20 cellular contexts compared by ENCODE assay signal in genomic region chr10:22222236-22223190, GRCh38. TPM values are rescaled to one million over a fixed set of nuclear protein-coding genes. Genes with fewer than 3 reads are reported as not detected.
DNase-seq lines count a peak whose midpoint lies in the region; ATAC-seq, FAIRE-seq and TF ChIP-seq lines count a peak whose summit lies in the region.
"Had no signal": no experiment of that assay in that cellular context is flagged by ENCODE, and none has a peak within 500 bp of the region (broad histone marks: within the 10 kb centered on the region; RNA-seq: fewer than 3 reads in every experiment).

No MANE protein-coding gene starts in this region.

- no peaks in the 10 kb centered on the region for H3K27me3 ChIP-seq in K562 (ENCODE audit: control insufficient read depth in 2 of 2, insufficient read depth in 2 of 2, low read length in 2 of 2)
- H3K27me3 ChIP-seq in left lung: no peaks in the 10 kb centered on the region
- H3K27me3 ChIP-seq in H7 (ENCODE audit: control insufficient read depth, insufficient read depth, low read length): no peaks in the 10 kb centered on the region
- H3K27me3 ChIP-seq: colonic mucosa, heart left ventricle had no signal

- FAIRE-seq in K562 (lab: Jason Lieb, UNC): no peak
- FAIRE-seq: HepG2 had no signal

- intact Hi-C loops in activated naive CD4-positive, alpha-beta T cell treated with anti-CD3 and anti-CD28 coated beads for 36 hours (cut with micrococcal nuclease): loop anchor here (1.0 to 10.0 kb wide), 3 partner anchors 8 to 498 kb away; no protein-coding TSS in a partner anchor
- intact Hi-C loops in K562 (cut with micrococcal nuclease): no loop called here
- intact Hi-C loops in left lung (cut with DNase I): no loop called here

- DNase-seq in activated naive CD4-positive, alpha-beta T cell treated with anti-CD3 and anti-CD28 coated beads for 36 hours: peak; percentile 58
- no peak for DNase-seq in activated naive CD4-positive, alpha-beta T cell treated with Interleukin-2 at 50 U/mL for 16 hours
- no peak for DNase-seq in K562 (ENCODE audit: extremely low read depth in 1 of 4, low spot score in 3 of 4)
- no peak for DNase-seq in left lung
- DNase-seq in H7: no peak
- no peak for DNase-seq in CD1c-positive myeloid dendritic cell (ENCODE audit: extremely low spot score)
- DNase-seq: aorta; colonic mucosa; DMS53; heart left ventricle; left ventricle myocardium inferior; naive B cell; PC-9; stimulated activated CD4-positive, alpha-beta T cell treated with anti-CD3 and anti-CD28 coated beads, Interleukin-2, amount 100 ng/mL, for 24 hours had no signal

- 76% methylated on average over 5 of the region's 5 CpGs for WGBS in K562 (ENCODE audit: insufficient coverage, low coverage, missing lambda C conversion rate)

- no peak for TF ChIP-seq POLR2A in K562 (conservative IDR thresholded peaks at IDR 0.05)

- POLR2A ChIA-PET in K562 (lab: Yijun Ruan, JAX): no interaction called here

- H3K4me1 Mint-ChIP-seq in activated naive CD4-positive, alpha-beta T cell treated with anti-CD3 and anti-CD28 coated beads for 36 hours (ENCODE audit: low read depth): peaks cover 18% of the 10 kb centered on the region
- H3K4me1 Mint-ChIP-seq: naive B cell; stimulated activated memory B cell treated with anti-CD40 and anti-IgM and Interleukin-4, amounts not matched to agents 10 μg/mL and 1 μg/mL and 100 μg/mL, for 72 hours had no signal

- TF ChIP-seq RAD21 in K562 (CRISPR knock-in tag; conservative IDR thresholded peaks at IDR 0.05 in 1 of 2, IDR thresholded peaks at IDR 0.05 in 1 of 2): no peak

- H3K79me2 ChIP-seq in K562 (ENCODE audit: control insufficient read depth, insufficient read depth, low read length): no peaks in the 10 kb centered on the region

- CTCF ChIA-PET in activated naive CD4-positive, alpha-beta T cell treated with anti-CD3 and anti-CD28 coated beads for 36 hours (lab: Charles Lee): no interaction called here
- CTCF ChIA-PET in K562 (lab: Yijun Ruan, JAX; ENCODE audit: low intra/inter-chr PET ratio): no interaction called here

- ATAC-seq in GM21360 (IDR thresholded peaks at IDR 0.05; ENCODE audit: unreplicated experiment) (peak; percentile 77), HG03175 (IDR thresholded peaks at IDR 0.05; ENCODE audit: unreplicated experiment) (peak; percentile 63), K562 (no peak), left lung (no peak)
- ATAC-seq: heart left ventricle; HepG2; stimulated activated memory B cell treated with anti-CD40 and anti-IgM and Interleukin-4, amounts not matched to agents 10 μg/mL and 1 μg/mL and 100 μg/mL, for 72 hours had no signal

- H3K4me3 Mint-ChIP-seq in activated naive CD4-positive, alpha-beta T cell treated with anti-CD3 and anti-CD28 coated beads for 36 hours: no peak overlapping the region
- H3K4me3 Mint-ChIP-seq: naive B cell; stimulated activated memory B cell treated with anti-CD40 and anti-IgM and Interleukin-4, amounts not matched to agents 10 μg/mL and 1 μg/mL and 100 μg/mL, for 72 hours had no signal

- H4K20me1 ChIP-seq in K562 (replicated peaks; ENCODE audit: control insufficient read depth, insufficient read depth, low read length): no peaks in the 10 kb centered on the region

- H2AFZ ChIP-seq in K562 (ENCODE audit: low read depth, low read length): no peak overlapping the region
- H2AFZ ChIP-seq: PC-9 had no signal

- H3K4me3 ChIP-seq in K562: no peak overlapping the region
- no peak overlapping the region for H3K4me3 ChIP-seq in left lung
- no peak overlapping the region for H3K4me3 ChIP-seq in H7 (ENCODE audit: insufficient read depth, low read depth, low read length)
- H3K4me3 ChIP-seq: colonic mucosa, heart left ventricle, left ventricle myocardium inferior, PC-9 had no signal

- no peaks in the 10 kb centered on the region for H3K9me3 Mint-ChIP-seq in activated naive CD4-positive, alpha-beta T cell treated with anti-CD3 and anti-CD28 coated beads for 36 hours

- H3K9me3 ChIP-seq in K562 (replicated peaks; ENCODE audit: control insufficient read depth, insufficient read depth, low read depth, low read length) (no peaks in the 10 kb centered on the region), left lung (no peaks in the 10 kb centered on the region)
- H3K9me3 ChIP-seq: colonic mucosa, heart left ventricle, left ventricle myocardium inferior had no signal

- H3K9ac ChIP-seq in K562 (ENCODE audit: insufficient read depth in 1 of 2, low read depth in 2 of 2, low read length in 2 of 2): no peak overlapping the region

- peaks cover 0 to 9% of the 10 kb centered on the region in 2 experiments; a peak in 3 of 5 replicates for H3K4me1 ChIP-seq in K562 (replicated peaks in 1 of 2; ENCODE audit: control insufficient read depth in 2 of 2, insufficient read depth in 2 of 2, low read length in 2 of 2)
- H3K4me1 ChIP-seq in left lung: no peaks in the 10 kb centered on the region
- H3K4me1 ChIP-seq: colonic mucosa, heart left ventricle, left ventricle myocardium inferior had no signal

- TF ChIP-seq CTCF in K562 (IDR thresholded peaks at IDR 0.05 in 2 of 3, conservative IDR thresholded peaks at IDR 0.05 in 1 of 3; ENCODE audit: insufficient read depth in 2 of 3, low read depth in 1 of 3, low read length in 3 of 3): no peak
- TF ChIP-seq CTCF in left lung (IDR thresholded peaks at IDR 0.05): no peak

- H3K27ac Mint-ChIP-seq in activated naive CD4-positive, alpha-beta T cell treated with anti-CD3 and anti-CD28 coated beads for 36 hours: peak overlapping the region; percentile 32
- H3K27ac Mint-ChIP-seq: naive B cell; stimulated activated memory B cell treated with anti-CD40 and anti-IgM and Interleukin-4, amounts not matched to agents 10 μg/mL and 1 μg/mL and 100 μg/mL, for 72 hours had no signal

- H3K27ac ChIP-seq in K562 (ENCODE audit: extremely low read depth, low read depth, low read length) (no peak overlapping the region), left lung (no peak overlapping the region)
- H3K27ac ChIP-seq: colonic mucosa, heart left ventricle, left ventricle myocardium inferior, PC-9 had no signal

- no peaks in the 10 kb centered on the region for H3K27me3 Mint-ChIP-seq in activated naive CD4-positive, alpha-beta T cell treated with anti-CD3 and anti-CD28 coated beads for 36 hours (ENCODE audit: low read depth)

- in situ Hi-C loops in K562 (cut with MboI): no loop called here

- no peaks in the 10 kb centered on the region for H3K36me3 ChIP-seq in K562 (ENCODE audit: control insufficient read depth, insufficient read depth, low read length)
- H3K36me3 ChIP-seq in left lung: no peaks in the 10 kb centered on the region
- no peaks in the 10 kb centered on the region for H3K36me3 ChIP-seq in H7 (replicated peaks; ENCODE audit: control insufficient read depth, insufficient read depth, low read length)
- H3K36me3 ChIP-seq: colonic mucosa, heart left ventricle, left ventricle myocardium inferior had no signal

- BruUV-seq in K562 (replicated peaks; lab: Mats Ljungman, UMichigan): no TSS peak

- no peaks in the 10 kb centered on the region for H3K36me3 Mint-ChIP-seq in activated naive CD4-positive, alpha-beta T cell treated with anti-CD3 and anti-CD28 coated beads for 36 hours (ENCODE audit: low read depth)
- H3K36me3 Mint-ChIP-seq: naive B cell; stimulated activated memory B cell treated with anti-CD40 and anti-IgM and Interleukin-4, amounts not matched to agents 10 μg/mL and 1 μg/mL and 100 μg/mL, for 72 hours had no signal

- no peaks in the 10 kb centered on the region for H3K9me1 ChIP-seq in K562 (ENCODE audit: control insufficient read depth, insufficient read depth, low read length)

- no peak for TF ChIP-seq EP300 in K562 (IDR thresholded peaks at IDR 0.05; ENCODE audit: low read length)

- no peak overlapping the region for H3K4me2 ChIP-seq in K562 (ENCODE audit: insufficient read depth, low read length)
- H3K4me2 ChIP-seq: PC-9 had no signal

TF ChIP-seq in K562, 482 proteins besides CTCF, POLR2A, EP300 and RAD21:
- TF ChIP-seq RBM25 (IDR thresholded peaks at IDR 0.05; ENCODE audit: low read depth, low read length, severe bottlenecking) (peak; percentile 48), TSC22D4 (tag; IDR thresholded peaks at IDR 0.05) (no peak)
TF ChIP-seq in K562: peak in this region for 1.

RNA-seq across cellular contexts. Expression of gene EBLN1, which starts 4.7 kb away (rescaled TPM):
- not detected for total RNA-seq in activated naive CD4-positive, alpha-beta T cell treated with anti-CD3 and anti-CD28 coated beads for 36 hours
- total RNA-seq in K562 (2011; cell fraction: chromatin; rRNA removed; ENCODE audit: low replicate concordance): 0.76 and 3.1 TPM in 2 replicates
- total RNA-seq in K562 (2011; cell fraction: nucleolus; rRNA removed): 0.67 and 1.1 TPM in 2 replicates
- 0.73 TPM in 1 of 2 replicates, not detected in the other for total RNA-seq in K562 (2011; cell fraction: nucleoplasm; rRNA removed)
- total RNA-seq in K562 (2014; rRNA removed) (0.32 and 0.61 TPM in 2 replicates), K562 (2014; rRNA removed; fragmentation: Illumina TruSeq; extraction: Trizol) (0.80 and 0.99 TPM in 2 replicates), K562 (2015; rRNA removed; fragmentation: Illumina TruSeq; extraction: Trizol) (0.30 and 0.40 TPM in 2 replicates), K562 (2021) (0.95 and 1.1 TPM in 2 replicates), left lung (not detected)
- polyA plus RNA-seq in K562 (2011; rRNA removed) (0.06 TPM in 1 of 2 replicates, not detected in the other), K562 (2014; fragmentation: Illumina TruSeq; extraction: Trizol) (1.00 and 1.5 TPM in 2 replicates), K562 (2014; fragmentation: Nextera tagmentation; extraction: Ambion mirVana) (1 to 10 TPM; 2.5 to 3.1 TPM), K562 (2014; rRNA removed) (0.50 and 1.1 TPM in 2 replicates)
- 0.09 TPM in 1 of 2 replicates, not detected in the other for polyA plus RNA-seq in K562 (2011; cell fraction: cytosol; rRNA removed)
- not detected in 2 replicates for polyA plus RNA-seq in K562 (2011; cell fraction: nucleus; rRNA removed)
- polyA plus RNA-seq in K562 (2012): 0.40 and 0.76 TPM in 2 replicates
- polyA minus RNA-seq in K562 (2011; rRNA and poly(A)+ RNA removed): not detected in 2 replicates
- polyA minus RNA-seq in K562 (2011; cell fraction: cytosol; rRNA and poly(A)+ RNA removed): not detected in 2 replicates
- not detected in 2 replicates for polyA minus RNA-seq in K562 (2011; cell fraction: nucleus; rRNA and poly(A)+ RNA removed)
- total RNA-seq in H7 (2014; rRNA removed; shearing (Covaris generic)): not detected in 2 replicates
- total RNA-seq: aorta; colonic mucosa; epithelial cell of proximal tubule; heart left ventricle; HepG2; left ventricle myocardium inferior; PC-9; T-helper 1 cell treated with Interleukin-12 subunit alpha and Interleukin-12 subunit beta and Interleukin-4 antibody, amounts not matched to agents 30 ng/mL and 1 ng/mL, for 36 hours had no signal
- polyA plus RNA-seq: aorta, heart left ventricle, HepG2 had no signal

Comparison
In these comparisons a context has a peak if more than half of its experiments do, and no peak if none do; other contexts are left out.
1. ATAC-seq: peak in GM21360 (single experiment) and HG03175 (single experiment); none in K562 (single experiment) and left lung (single experiment).